8 cellular contexts compared by ENCODE assay signal in the genomic region with DNA sequence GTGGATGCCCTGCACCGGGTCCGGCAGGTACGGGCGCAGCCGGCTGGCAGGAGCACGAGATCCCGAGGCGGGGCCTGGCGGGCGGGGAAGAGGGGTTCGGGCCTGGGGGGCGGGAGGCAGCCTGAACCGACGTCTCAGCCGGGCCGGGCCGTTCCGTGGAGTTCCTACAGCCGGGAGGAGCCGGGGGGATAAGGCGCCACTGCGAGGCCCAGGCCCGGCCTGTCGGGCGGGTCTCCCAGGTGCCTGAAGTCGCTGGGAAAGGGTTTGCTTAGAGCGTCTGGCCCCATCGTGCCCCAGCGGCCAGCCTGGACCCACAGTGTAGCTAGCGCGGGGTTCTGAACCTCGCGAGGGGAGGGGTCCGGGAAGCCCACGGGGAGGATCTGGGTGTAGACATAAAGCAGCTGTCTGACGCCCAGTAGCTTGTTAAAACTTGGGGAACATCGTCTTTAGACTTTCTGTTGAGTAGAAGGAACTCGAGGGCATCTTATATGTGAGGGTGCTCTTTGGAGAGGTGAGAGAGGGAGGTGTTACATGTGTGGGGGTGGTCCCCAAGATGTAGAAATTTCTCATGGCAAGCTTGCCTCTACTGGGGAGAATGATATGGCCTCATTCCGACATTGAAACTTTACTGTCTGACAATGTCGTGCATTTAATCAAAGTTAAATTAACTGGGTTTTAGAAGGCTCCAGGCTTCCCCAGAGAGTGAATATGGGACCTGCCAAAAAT. TPM values are rescaled to one million over a fixed set of nuclear protein-coding genes. Genes with fewer than 3 reads are reported as not detected.
DNase-seq lines count a peak whose midpoint lies in the region; ATAC-seq and TF ChIP-seq lines count a peak whose summit lies in the region.

No MANE protein-coding gene starts in this region.

- H4K20me1 ChIP-seq in fibroblast of lung (ENCODE audit: control insufficient read depth, extremely low read depth, insufficient read depth, low read length) = peaks cover 3% of the 10 kb centered on the region

- H3K36me3 ChIP-seq in SJSA1 (peaks cover 31% of the 10 kb centered on the region), fibroblast of lung (ENCODE audit: control insufficient read depth, insufficient read depth, low read length) (no peaks in the 10 kb centered on the region), neuron (ENCODE audit: insufficient read depth, low read length) (peaks cover 16% of the 10 kb centered on the region)

- H3K4me2 ChIP-seq in fibroblast of lung (ENCODE audit: extremely low read depth, insufficient read depth, low read length) = peak overlapping the region; percentile 75

- peak overlapping the region; percentile 93 for H3K27ac ChIP-seq in SJSA1
- peak overlapping the region; percentile 99 for H3K27ac ChIP-seq in fibroblast of lung (ENCODE audit: insufficient read depth, low read length)

- H3K27me3 ChIP-seq in SJSA1 (replicated peaks) (no peaks in the 10 kb centered on the region), fibroblast of lung (ENCODE audit: control insufficient read depth, insufficient read depth, low read length) (no peaks in the 10 kb centered on the region), neuron (ENCODE audit: insufficient read depth, low read length) (no peaks in the 10 kb centered on the region)

- H3K4me3 ChIP-seq in GM12875 (ENCODE audit: low read depth, low read length) (peak overlapping the region; percentile 100), SJSA1 (peak overlapping the region; percentile 76), fibroblast of lung (replicated peaks in 1 of 4; ENCODE audit: control extremely low read depth in 1 of 4, insufficient read depth in 1 of 4, low read depth in 3 of 4, low read length in 4 of 4) (peak overlapping the region; percentile 61 to 96 (median 92)), neuron (ENCODE audit: low read length) (peak overlapping the region; percentile 80)

- DNase-seq in SJSA1 (ENCODE audit: low read depth in 1 of 2, low spot score in 2 of 2) (no peak), fibroblast of lung (ENCODE audit: low read depth in 2 of 2) (no peak), pons (ENCODE audit: low spot score) (no peak)
- no peak for DNase-seq in central memory CD4-positive, alpha-beta T cell
- no peak for DNase-seq in activated CD8-positive, alpha-beta memory T cell treated with anti-CD3 and anti-CD28 coated beads, Interleukin-2, amount 50 U/mL, for 48 hours

- TF ChIP-seq CTCF in GM12875 (IDR thresholded peaks at IDR 0.05; ENCODE audit: borderline replicate concordance, insufficient read depth, low read depth, low read length) (no peak), fibroblast of lung (conservative IDR thresholded peaks at IDR 0.05 in 1 of 2, IDR thresholded peaks at IDR 0.05 in 1 of 2; ENCODE audit: low read depth in 1 of 2, low read length in 2 of 2) (no peak)

- H3K4me1 ChIP-seq in SJSA1 (replicated peaks) (peaks cover 23% of the 10 kb centered on the region), fibroblast of lung (ENCODE audit: control insufficient read depth, extremely low read depth, insufficient read depth, low read length) (peaks cover 2% of the 10 kb centered on the region), neuron (ENCODE audit: insufficient read depth, low read length) (peaks cover 20% of the 10 kb centered on the region)

- H2AFZ ChIP-seq in fibroblast of lung (ENCODE audit: low read length) (peak overlapping the region; percentile 29), neuron (ENCODE audit: low read depth, low read length) (peak overlapping the region; percentile 43)

- no peaks in the 10 kb centered on the region for H3K9me3 ChIP-seq in SJSA1 (replicated peaks)
- no peaks in the 10 kb centered on the region for H3K9me3 ChIP-seq in fibroblast of lung (ENCODE audit: control insufficient read depth, insufficient read depth, low read depth, low read length)
- H3K9me3 ChIP-seq in neuron (ENCODE audit: low read length) = no peaks in the 10 kb centered on the region

- ATAC-seq in HG02623 (IDR thresholded peaks at IDR 0.05; ENCODE audit: unreplicated experiment) = peak; percentile 14

- H3K79me2 ChIP-seq in fibroblast of lung (ENCODE audit: control insufficient read depth, insufficient read depth, low read length) = peaks cover 44% of the 10 kb centered on the region

- H3K9ac ChIP-seq in fibroblast of lung (ENCODE audit: insufficient read depth, low read length) = peak overlapping the region; percentile 98

RNA-seq across cellular contexts. Expression of a gene that starts 0.5 kb away (rescaled TPM):
- total RNA-seq in SJSA1 (2014; rRNA removed; shearing (Covaris generic)) = 43.3 and 52.3 TPM in 2 replicates
- total RNA-seq in fibroblast of lung = 33.6 and 36.2 TPM in 2 replicates
- 35.7 and 43.2 TPM in 2 replicates for polyA plus RNA-seq in fibroblast of lung
- polyA plus RNA-seq in fibroblast of lung (2012) = 41.4 and 45.2 TPM in 2 replicates
- polyA minus RNA-seq in fibroblast of lung (ENCODE audit: low replicate concordance) = 7.5 and 10.4 TPM in 2 replicates
